In genomic region chr5:4563400-4563799, GRCh38 we compare ENCODE assay signal across 16 cellular contexts.
DNase-seq lines count a peak whose midpoint lies in the region; ATAC-seq and TF ChIP-seq lines count a peak whose summit lies in the region.
"Had no signal": no experiment of that assay in that cellular context is flagged by ENCODE, and none has a peak within 500 bp of the region (broad histone marks: within the 10 kb centered on the region; RNA-seq: fewer than 3 reads in every experiment).

No MANE protein-coding gene starts in this region.

- H4K20me1 ChIP-seq in OCI-LY7 (ENCODE audit: insufficient read depth, low read length) (no peaks in the 10 kb centered on the region), smooth muscle cell (ENCODE audit: low read depth) (no peaks in the 10 kb centered on the region), MM.1S (ENCODE audit: insufficient read depth, low read length) (no peaks in the 10 kb centered on the region)
- H4K20me1 ChIP-seq: BLaER1 had no signal

- POLR2A ChIA-PET in MCF 10A (lab: Yijun Ruan, JAX) (no interaction called here), OCI-LY7 (lab: Charles Lee) (no interaction called here)

- TF ChIP-seq CTCF in MCF 10A (IDR thresholded peaks at IDR 0.05; ENCODE audit: unreplicated experiment) (no peak), breast epithelium (IDR thresholded peaks at IDR 0.05) (no peak), OCI-LY7 (conservative IDR thresholded peaks at IDR 0.05; ENCODE audit: low read length) (0 out of 2 replicates have a peak, but pooled peaks have one; percentile 21), epithelial cell of esophagus (IDR thresholded peaks at IDR 0.05; ENCODE audit: insufficient read depth, low read depth, low read length, missing control alignments) (peak; percentile 82), smooth muscle cell (IDR thresholded peaks at IDR 0.05; ENCODE audit: borderline replicate concordance, insufficient read depth, poor library complexity, severe bottlenecking) (peak; percentile 29), MM.1S (IDR thresholded peaks at IDR 0.05; ENCODE audit: low read length) (no peak; the same call in 1 of the 2 replicates)

- peaks cover 6 to 45% of the 10 kb centered on the region in 2 donors for H3K9me3 ChIP-seq in breast epithelium
- H3K9me3 ChIP-seq in OCI-LY7 (ENCODE audit: low read length), result no peaks in the 10 kb centered on the region
- peaks cover 14% of the 10 kb centered on the region for H3K9me3 ChIP-seq in smooth muscle cell (replicated peaks; ENCODE audit: low read depth)
- no peaks in the 10 kb centered on the region for H3K9me3 ChIP-seq in MM.1S (replicated peaks; ENCODE audit: insufficient read depth, low read length)
- H3K9me3 ChIP-seq: neutrophil had no signal

- no peak overlapping the region for H3K4me2 ChIP-seq in OCI-LY7 (ENCODE audit: low read length)
- H3K4me2 ChIP-seq in smooth muscle cell, result no peak overlapping the region
- no peak overlapping the region for H3K4me2 ChIP-seq in MM.1S (ENCODE audit: low read depth, low read length)
- H3K4me2 ChIP-seq: BLaER1 had no signal

- DNase-seq in MCF 10A (ENCODE audit: unreplicated experiment) (peak; percentile 20), breast epithelium (ENCODE audit: low spot score in 2 of 2) (no peak), OCI-LY7 (ENCODE audit: low spot score) (peak; percentile 2), epithelial cell of esophagus (ENCODE audit: low read depth) (peak; percentile 70), smooth muscle cell (lab: John Stamatoyannopoulos, UW; ENCODE audit: unreplicated experiment) (no peak), MM.1S (no peak)
- DNase-seq in activated T-cell treated with anti-CD3 and anti-CD28 coated beads, Interleukin-2, amount 50 U/mL, for 4 hours, result no peak
- DNase-seq in activated T-cell treated with anti-CD3 and anti-CD28 coated beads, Interleukin-2, amount 50 U/mL, for 1 hour, result no peak
- DNase-seq: activated CD4-positive, alpha-beta T cell treated with anti-CD3 and anti-CD28 coated beads, Interleukin-2, amount 50 U/mL, for 1 hour; SIG-M5; stimulated activated CD4-positive, alpha-beta T cell treated with anti-CD3 and anti-CD28 coated beads, Interleukin-2, amount 100 ng/mL, for 48 hours; substantia nigra had no signal

- no peak overlapping the region for H3K4me3 ChIP-seq in breast epithelium
- no peak overlapping the region for H3K4me3 ChIP-seq in OCI-LY7 (ENCODE audit: low read depth, low read length, poor library complexity, severe bottlenecking)
- H3K4me3 ChIP-seq in epithelial cell of esophagus (ENCODE audit: low read length), result no peak overlapping the region
- H3K4me3 ChIP-seq in smooth muscle cell, result no peak overlapping the region
- no peak overlapping the region for H3K4me3 ChIP-seq in MM.1S (ENCODE audit: low read length)
- H3K4me3 ChIP-seq: BLaER1, K562 had no signal

- H3K4me3 Mint-ChIP-seq in MCF 10A (ENCODE audit: unreplicated experiment), result no peak overlapping the region
- no peak overlapping the region for H3K4me3 Mint-ChIP-seq in activated T-cell treated with anti-CD3 and anti-CD28 coated beads, Interleukin-2, amount 50 U/mL, for 4 hours
- H3K4me3 Mint-ChIP-seq: activated naive CD4-positive, alpha-beta T cell treated with anti-CD3 and anti-CD28 coated beads, Interleukin-2, amount 50 U/mL, for 24 hours had no signal

- CTCF ChIA-PET in MCF 10A (lab: Yijun Ruan, JAX) (interaction anchor here (0.7 kb wide), 1 partner anchor 532 kb away, joined by 3 read pairs; no protein-coding TSS in a partner anchor), OCI-LY7 (lab: Charles Lee; ENCODE audit: unreplicated experiment) (no interaction called here)

- H3K4me1 ChIP-seq in breast epithelium (no peaks in the 10 kb centered on the region), OCI-LY7 (ENCODE audit: insufficient read depth, low read length, poor library complexity, severe bottlenecking) (no peaks in the 10 kb centered on the region), smooth muscle cell (ENCODE audit: low read depth) (no peaks in the 10 kb centered on the region), MM.1S (ENCODE audit: low read length) (no peaks in the 10 kb centered on the region)

- H3K36me3 ChIP-seq in breast epithelium (no peaks in the 10 kb centered on the region), OCI-LY7 (ENCODE audit: insufficient read depth, low read length) (no peaks in the 10 kb centered on the region), smooth muscle cell (ENCODE audit: low read depth) (no peaks in the 10 kb centered on the region), MM.1S (replicated peaks; ENCODE audit: insufficient read depth, low read length) (0 out of 2 replicates have a peak, but pooled peaks cover 4% of the 10 kb centered on the region)
- H3K36me3 ChIP-seq: neutrophil had no signal

- no peak overlapping the region for H3K9ac ChIP-seq in smooth muscle cell (ENCODE audit: low read depth)
- no peak overlapping the region for H3K9ac ChIP-seq in MM.1S (ENCODE audit: low read length)
- H3K9ac ChIP-seq: BLaER1 had no signal

- BruUV-seq in MCF 10A (replicated peaks; lab: Mats Ljungman, UMichigan), result no TSS peak
- no TSS peak for BruUV-seq in OCI-LY7 (replicated peaks; lab: Mats Ljungman, UMichigan)

- no peak for ATAC-seq in activated T-cell treated with anti-CD3 and anti-CD28 coated beads, Interleukin-2, amount 50 U/mL, for 4 hours
- ATAC-seq: K562 had no signal

- H3K27ac ChIP-seq in breast epithelium (no peak overlapping the region), OCI-LY7 (ENCODE audit: low read depth, low read length, poor library complexity, severe bottlenecking) (no peak overlapping the region), smooth muscle cell (ENCODE audit: low read depth) (no peak overlapping the region), MM.1S (ENCODE audit: low read length) (no peak overlapping the region)
- H3K27ac ChIP-seq: BLaER1, neutrophil had no signal

- no peaks in the 10 kb centered on the region for H3K27me3 Mint-ChIP-seq in MCF 10A (ENCODE audit: insufficient read depth, unreplicated experiment)
- H3K27me3 Mint-ChIP-seq in activated T-cell treated with anti-CD3 and anti-CD28 coated beads, Interleukin-2, amount 50 U/mL, for 4 hours (ENCODE audit: low read depth), result no peaks in the 10 kb centered on the region
- H3K27me3 Mint-ChIP-seq: activated naive CD4-positive, alpha-beta T cell treated with anti-CD3 and anti-CD28 coated beads, Interleukin-2, amount 50 U/mL, for 24 hours had no signal

- H3K4me1 Mint-ChIP-seq in MCF 10A (ENCODE audit: insufficient read depth, unreplicated experiment), result no peaks in the 10 kb centered on the region
- no peaks in the 10 kb centered on the region for H3K4me1 Mint-ChIP-seq in activated T-cell treated with anti-CD3 and anti-CD28 coated beads, Interleukin-2, amount 50 U/mL, for 4 hours (ENCODE audit: low read depth)
- H3K4me1 Mint-ChIP-seq: activated naive CD4-positive, alpha-beta T cell treated with anti-CD3 and anti-CD28 coated beads, Interleukin-2, amount 50 U/mL, for 24 hours had no signal

- H3K79me2 ChIP-seq in OCI-LY7 (ENCODE audit: insufficient read depth, low read depth, low read length), result no peaks in the 10 kb centered on the region
- no peaks in the 10 kb centered on the region for H3K79me2 ChIP-seq in smooth muscle cell (ENCODE audit: low read depth)
- peaks cover 25% of the 10 kb centered on the region; the same call in 1 of the 2 replicates for H3K79me2 ChIP-seq in MM.1S (ENCODE audit: low read length)

- H3K9me3 Mint-ChIP-seq in MCF 10A (ENCODE audit: unreplicated experiment), result peaks cover 46% of the 10 kb centered on the region
- H3K9me3 Mint-ChIP-seq in activated T-cell treated with anti-CD3 and anti-CD28 coated beads, Interleukin-2, amount 50 U/mL, for 4 hours, result peaks cover 20% of the 10 kb centered on the region

- H3F3A ChIP-seq in smooth muscle cell (ENCODE audit: low read depth), result no peaks in the 10 kb centered on the region
- H3F3A ChIP-seq in MM.1S (ENCODE audit: insufficient read depth, low read length), result no peaks in the 10 kb centered on the region

- no peak for TF ChIP-seq POLR2A in breast epithelium (IDR thresholded peaks at IDR 0.05)

- no peak overlapping the region for H3K27ac Mint-ChIP-seq in MCF 10A (ENCODE audit: low read depth, unreplicated experiment)
- H3K27ac Mint-ChIP-seq: activated naive CD4-positive, alpha-beta T cell treated with anti-CD3 and anti-CD28 coated beads, Interleukin-2, amount 50 U/mL, for 24 hours had no signal

- H3K9me2 ChIP-seq in OCI-LY7 (ENCODE audit: insufficient read depth, low read length), result no peaks in the 10 kb centered on the region
- H3K9me2 ChIP-seq in MM.1S (replicated peaks; ENCODE audit: insufficient read depth, low read length), result no peaks in the 10 kb centered on the region

- H3K36me3 Mint-ChIP-seq in MCF 10A (ENCODE audit: insufficient read depth, unreplicated experiment), result no peaks in the 10 kb centered on the region
- H3K36me3 Mint-ChIP-seq in activated T-cell treated with anti-CD3 and anti-CD28 coated beads, Interleukin-2, amount 50 U/mL, for 4 hours (ENCODE audit: insufficient read depth), result no peaks in the 10 kb centered on the region
- H3K36me3 Mint-ChIP-seq: activated naive CD4-positive, alpha-beta T cell treated with anti-CD3 and anti-CD28 coated beads, Interleukin-2, amount 50 U/mL, for 24 hours had no signal

- 42% methylated on average over 4 of the region's 4 CpGs for WGBS in smooth muscle cell (ENCODE audit: low lambda C conversion rate)

- intact Hi-C loops in MCF 10A (cut with micrococcal nuclease) (no loop called here), breast epithelium (cut with DNase I; ENCODE audit: low total_unique reads) (no loop called here), OCI-LY7 (cut with micrococcal nuclease; ENCODE audit: unreplicated experiment) (no loop called here)

- no peak overlapping the region for H2AFZ ChIP-seq in OCI-LY7 (ENCODE audit: low read length)
- no peak overlapping the region for H2AFZ ChIP-seq in smooth muscle cell (ENCODE audit: low read depth)
- H2AFZ ChIP-seq in MM.1S (ENCODE audit: low read length), result no peak overlapping the region

- H3K27me3 ChIP-seq in breast epithelium (no peaks in the 10 kb centered on the region), smooth muscle cell (ENCODE audit: low read depth) (no peaks in the 10 kb centered on the region), MM.1S (replicated peaks; ENCODE audit: insufficient read depth, low read length) (no peaks in the 10 kb centered on the region)
- H3K27me3 ChIP-seq: BLaER1, neutrophil had no signal

Comparison
In these comparisons a context has a peak if more than half of its experiments do, and no peak if none do; other contexts are left out.
1. DNase-seq: peak in MCF 10A (single experiment), OCI-LY7 (single experiment) and epithelial cell of esophagus (single experiment); none in breast epithelium (0 of 2), smooth muscle cell (single experiment), MM.1S (single experiment), activated T-cell treated with anti-CD3 and anti-CD28 coated beads, Interleukin-2, amount 50 U/mL, for 4 hours (single experiment) and activated T-cell treated with anti-CD3 and anti-CD28 coated beads, Interleukin-2, amount 50 U/mL, for 1 hour (single experiment).
2. CTCF ChIP-seq: peak in OCI-LY7 (single experiment), epithelial cell of esophagus (single experiment) and smooth muscle cell (single experiment); none in MCF 10A (single experiment), breast epithelium (0 of 3) and MM.1S (single experiment).